ENCODE assay signal across 16 cellular contexts in genomic region chr15:71635735-71636134, GRCh38.
DNase-seq lines count a peak whose midpoint lies in the region; ATAC-seq, FAIRE-seq and TF ChIP-seq lines count a peak whose summit lies in the region.
"Had no signal": no experiment of that assay in that cellular context is flagged by ENCODE, and none has a peak within 500 bp of the region (broad histone marks: within the 10 kb centered on the region; RNA-seq: fewer than 3 reads in every experiment).

No MANE protein-coding gene starts in this region.

- H3K4me3 ChIP-seq in A549 (no peak overlapping the region), endodermal cell (ENCODE audit: low read length) (no peak overlapping the region), neural cell (ENCODE audit: low read length) (no peak overlapping the region), thyroid gland (replicated peaks in 1 of 3) (no peak overlapping the region)
- H3K4me3 ChIP-seq: GM12878 had no signal

- no peaks in the 10 kb centered on the region; the same call in 1 of the 2 replicates for H3K27me3 Mint-ChIP-seq in HFFc6 (ENCODE audit: insufficient read depth)
- H3K27me3 Mint-ChIP-seq in endodermal cell (ENCODE audit: insufficient read depth) = peaks cover 2% of the 10 kb centered on the region

- no peak for TF ChIP-seq CTCF in A549 (IDR thresholded peaks at IDR 0.05)
- no peak for TF ChIP-seq CTCF in HFFc6 (IDR thresholded peaks at IDR 0.05)
- no peak for TF ChIP-seq CTCF in endodermal cell (conservative IDR thresholded peaks at IDR 0.05)
- TF ChIP-seq CTCF in neural cell (IDR thresholded peaks at IDR 0.05; ENCODE audit: poor library complexity, severe bottlenecking) = no peak
- no peak for TF ChIP-seq CTCF in thyroid gland (IDR thresholded peaks at IDR 0.05)

- no peaks in the 10 kb centered on the region for H3F3A ChIP-seq in neural cell (ENCODE audit: insufficient read depth, low read length, poor library complexity, severe bottlenecking)

- H3K4me2 ChIP-seq in A549 (no peak overlapping the region), neural cell (ENCODE audit: low read length) (no peak overlapping the region)

- H3K9me3 Mint-ChIP-seq in HFFc6 (no peaks in the 10 kb centered on the region), endodermal cell (no peaks in the 10 kb centered on the region)

- DNase-seq in A549 (ENCODE audit: low read depth in 1 of 2, low spot score in 1 of 2) = no peak
- no peak for DNase-seq in HFFc6
- DNase-seq in endodermal cell = no peak
- no peak for DNase-seq in thyroid gland
- DNase-seq in putamen (ENCODE audit: low spot score) = no peak
- DNase-seq: BE2C; CD4-positive, alpha-beta memory T cell; DMS79; GOT3; HCEC 1CT had no signal

- H3K27ac ChIP-seq in A549 (no peak overlapping the region), endodermal cell (ENCODE audit: low read depth, low read length) (no peak overlapping the region), neural cell (ENCODE audit: low read length) (peak overlapping the region; percentile 67), thyroid gland (no peak overlapping the region)
- H3K27ac ChIP-seq: C4-2B had no signal

- no peaks in the 10 kb centered on the region for H3K9me2 ChIP-seq in neural cell (ENCODE audit: insufficient read depth, low read length)

- peak overlapping the region; percentile 38; the same call in 1 of the 2 replicates for H3K27ac Mint-ChIP-seq in HFFc6
- H3K27ac Mint-ChIP-seq in endodermal cell = peak overlapping the region; percentile 78
- H3K27ac Mint-ChIP-seq: CD4-positive, alpha-beta memory T cell had no signal

- no peaks in the 10 kb centered on the region for H3K36me3 ChIP-seq in endodermal cell (ENCODE audit: control insufficient read depth, insufficient read depth, low read length)
- no peaks in the 10 kb centered on the region for H3K36me3 ChIP-seq in neural cell (ENCODE audit: insufficient read depth, low read length)
- H3K36me3 ChIP-seq in thyroid gland = no peaks in the 10 kb centered on the region
- H3K36me3 ChIP-seq: BE2C had no signal

- no peak for ATAC-seq in A549
- no peak for ATAC-seq in HG02885 (IDR thresholded peaks at IDR 0.05; ENCODE audit: poor library complexity, unreplicated experiment)
- ATAC-seq: GM12878 had no signal

- POLR2A ChIA-PET in A549 (lab: Yijun Ruan, JAX) = no interaction called here

- no peaks in the 10 kb centered on the region for H3K79me2 ChIP-seq in neural cell (replicated peaks; ENCODE audit: insufficient read depth, low read length)

- intact Hi-C loops in thyroid gland (cut with DNase I) = no loop called here

- H2AFZ ChIP-seq in neural cell (ENCODE audit: low read depth, low read length) = no peak overlapping the region

- no peak overlapping the region for H3K4me3 Mint-ChIP-seq in HFFc6
- H3K4me3 Mint-ChIP-seq in endodermal cell = no peak overlapping the region
- H3K4me3 Mint-ChIP-seq: CD4-positive, alpha-beta memory T cell had no signal

- H3K9ac ChIP-seq in endodermal cell (ENCODE audit: extremely low read depth, low read length, poor library complexity, severe bottlenecking) = no peak overlapping the region
- no peak overlapping the region for H3K9ac ChIP-seq in neural cell (ENCODE audit: low read length)

- no peaks in the 10 kb centered on the region for H3K9me3 ChIP-seq in A549
- H3K9me3 ChIP-seq in endodermal cell (ENCODE audit: control insufficient read depth, low read length) = no peaks in the 10 kb centered on the region
- no peaks in the 10 kb centered on the region for H3K9me3 ChIP-seq in neural cell (ENCODE audit: low read length)
- no peaks in the 10 kb centered on the region for H3K9me3 ChIP-seq in thyroid gland
- H3K9me3 ChIP-seq: BE2C had no signal

- H3K27me3 ChIP-seq in endodermal cell (ENCODE audit: control insufficient read depth, insufficient read depth, low read length, poor library complexity, severe bottlenecking) (no peaks in the 10 kb centered on the region), neural cell (ENCODE audit: insufficient read depth, low read depth, low read length) (no peaks in the 10 kb centered on the region), thyroid gland (no peaks in the 10 kb centered on the region)
- H3K27me3 ChIP-seq: BE2C had no signal

- H3K4me1 ChIP-seq in A549 = no peaks in the 10 kb centered on the region
- peaks cover 4% of the 10 kb centered on the region for H3K4me1 ChIP-seq in endodermal cell (ENCODE audit: control insufficient read depth, insufficient read depth, low read length)
- H3K4me1 ChIP-seq in thyroid gland = no peaks in the 10 kb centered on the region
- H3K4me1 ChIP-seq: BE2C had no signal

- TF ChIP-seq RAD21 in A549 (conservative IDR thresholded peaks at IDR 0.05 in 1 of 2, IDR thresholded peaks at IDR 0.05 in 1 of 2) (no peak), neural cell (conservative IDR thresholded peaks at IDR 0.05) (no peak)

- H3K36me3 Mint-ChIP-seq in HFFc6 (ENCODE audit: low read depth) (peaks cover 5% of the 10 kb centered on the region; the same call in 1 of the 2 replicates), endodermal cell (ENCODE audit: low read depth) (no peaks in the 10 kb centered on the region)
- H3K36me3 Mint-ChIP-seq: CD4-positive, alpha-beta memory T cell had no signal

- CTCF ChIA-PET in A549 (lab: Yijun Ruan, JAX) = interaction anchor here (0.9 to 1.5 kb wide), 4 partner anchors 13 to 43 kb away, joined by 3 to 4 read pairs (median 4); no protein-coding TSS in a partner anchor

- no peaks in the 10 kb centered on the region for H4K20me1 ChIP-seq in neural cell (ENCODE audit: insufficient read depth)

- H3K4me1 Mint-ChIP-seq in HFFc6 (ENCODE audit: low read depth) (peaks cover 21% of the 10 kb centered on the region), endodermal cell (peaks cover 28% of the 10 kb centered on the region)
- H3K4me1 Mint-ChIP-seq: CD4-positive, alpha-beta memory T cell had no signal

- no peak for TF ChIP-seq POLR2A in A549 (IDR thresholded peaks at IDR 0.05; ENCODE audit: low read length)
- no peak for TF ChIP-seq POLR2A in thyroid gland (IDR thresholded peaks at IDR 0.05)

- no peak for TF ChIP-seq EP300 in A549 (IDR thresholded peaks at IDR 0.05)
- no peak for TF ChIP-seq EP300 in neural cell (conservative IDR thresholded peaks at IDR 0.05; ENCODE audit: poor library complexity, severe bottlenecking)

- FAIRE-seq in A549 (lab: Jason Lieb, UNC) = no peak
- FAIRE-seq: A204.1, GM12878, GM18507 had no signal

- 85% methylated on average over 2 of the region's 2 CpGs for WGBS in A549 (ENCODE audit: missing lambda C conversion rate)
- WGBS in endodermal cell (ENCODE audit: insufficient coverage in 1 of 2, insufficient read length in 1 of 2), 2 experiments = 90 to 91% methylated on average over 1 to 2 of the region's 2 CpGs
- WGBS in thyroid gland, 2 donors = 88 to 95% methylated on average over 2 of the region's 2 CpGs

TF ChIP-seq in A549, 52 proteins besides CTCF, POLR2A, EP300 and RAD21:
- no peak for TF ChIP-seq ESRRA (IDR thresholded peaks at IDR 0.05; ENCODE audit: borderline replicate concordance, low read length)
- TF ChIP-seq HOXB5 (CRISPR knock-in tag; IDR thresholded peaks at IDR 0.05) = no peak
- 0 out of 2 replicates have a peak, but pooled peaks have one; percentile 11 for TF ChIP-seq KDM1A (IDR thresholded peaks at IDR 0.05; ENCODE audit: low read depth)
- TF ChIP-seq ELK1 (IDR thresholded peaks at IDR 0.05; ENCODE audit: low read depth, low read length) = no peak

TF ChIP-seq in neural cell, 6 proteins besides CTCF, POLR2A, EP300 and RAD21:
- TF ChIP-seq MXI1 (conservative IDR thresholded peaks at IDR 0.05; ENCODE audit: poor library complexity, severe bottlenecking) = no peak
- no peak for TF ChIP-seq SMC3 (conservative IDR thresholded peaks at IDR 0.05; ENCODE audit: poor library complexity)
- TF ChIP-seq, protein P1, sequence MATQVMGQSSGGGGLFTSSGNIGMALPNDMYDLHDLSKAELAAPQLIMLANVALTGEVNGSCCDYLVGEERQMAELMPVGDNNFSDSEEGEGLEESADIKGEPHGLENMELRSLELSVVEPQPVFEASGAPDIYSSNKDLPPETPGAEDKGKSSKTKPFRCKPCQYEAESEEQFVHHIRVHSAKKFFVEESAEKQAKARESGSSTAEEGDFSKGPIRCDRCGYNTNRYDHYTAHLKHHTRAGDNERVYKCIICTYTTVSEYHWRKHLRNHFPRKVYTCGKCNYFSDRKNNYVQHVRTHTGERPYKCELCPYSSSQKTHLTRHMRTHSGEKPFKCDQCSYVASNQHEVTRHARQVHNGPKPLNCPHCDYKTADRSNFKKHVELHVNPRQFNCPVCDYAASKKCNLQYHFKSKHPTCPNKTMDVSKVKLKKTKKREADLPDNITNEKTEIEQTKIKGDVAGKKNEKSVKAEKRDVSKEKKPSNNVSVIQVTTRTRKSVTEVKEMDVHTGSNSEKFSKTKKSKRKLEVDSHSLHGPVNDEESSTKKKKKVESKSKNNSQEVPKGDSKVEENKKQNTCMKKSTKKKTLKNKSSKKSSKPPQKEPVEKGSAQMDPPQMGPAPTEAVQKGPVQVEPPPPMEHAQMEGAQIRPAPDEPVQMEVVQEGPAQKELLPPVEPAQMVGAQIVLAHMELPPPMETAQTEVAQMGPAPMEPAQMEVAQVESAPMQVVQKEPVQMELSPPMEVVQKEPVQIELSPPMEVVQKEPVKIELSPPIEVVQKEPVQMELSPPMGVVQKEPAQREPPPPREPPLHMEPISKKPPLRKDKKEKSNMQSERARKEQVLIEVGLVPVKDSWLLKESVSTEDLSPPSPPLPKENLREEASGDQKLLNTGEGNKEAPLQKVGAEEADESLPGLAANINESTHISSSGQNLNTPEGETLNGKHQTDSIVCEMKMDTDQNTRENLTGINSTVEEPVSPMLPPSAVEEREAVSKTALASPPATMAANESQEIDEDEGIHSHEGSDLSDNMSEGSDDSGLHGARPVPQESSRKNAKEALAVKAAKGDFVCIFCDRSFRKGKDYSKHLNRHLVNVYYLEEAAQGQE (IDR thresholded peaks at IDR 0.05; ENCODE audit: borderline replicate concordance) = no peak
- no peak for TF ChIP-seq POLR2AphosphoS5 (IDR thresholded peaks at IDR 0.05)
- no peak for TF ChIP-seq TAF1 (IDR thresholded peaks at IDR 0.05; ENCODE audit: low read depth)
- TF ChIP-seq EZH2 (IDR thresholded peaks at IDR 0.05; ENCODE audit: borderline replicate concordance, insufficient read depth, low read length, poor library complexity, severe bottlenecking) = no peak
